Comparison of ENCODE assay signal across 8 cellular contexts in genomic region chr11:116217006-116217405, GRCh38.
DNase-seq lines count a peak whose midpoint lies in the region; ATAC-seq, FAIRE-seq and TF ChIP-seq lines count a peak whose summit lies in the region.

No MANE protein-coding gene starts in this region.

- in situ Hi-C loops in transverse colon (cut with MboI; ENCODE audit: low pct_ligation_motif_present in 1 of 4, low pct_unique_long_range_greater_than_20kb in 1 of 4, low sequenced_read_pairs in 3 of 4), result loop anchor here in 1 of 4 donors (25.0 kb wide), 2 partner anchors 470 to 880 kb away; no protein-coding TSS in a partner anchor

- TF ChIP-seq POLR2A in HCT116 (IDR thresholded peaks at IDR 0.05; ENCODE audit: borderline replicate concordance, extremely low read depth, insufficient read depth, insufficient read length) (no peak), transverse colon (IDR thresholded peaks at IDR 0.05) (no peak), H54 (IDR thresholded peaks at IDR 0.05; ENCODE audit: low read depth, low read length) (no peak)

- no peaks in the 10 kb centered on the region for H3K4me1 ChIP-seq in HCT116 (ENCODE audit: control insufficient read depth in 1 of 2, insufficient read depth in 2 of 2, low read length in 2 of 2)
- H3K4me1 ChIP-seq in left ventricle myocardium inferior, result peaks cover 5% of the 10 kb centered on the region
- no peaks in the 10 kb centered on the region for H3K4me1 ChIP-seq in transverse colon

- no peaks in the 10 kb centered on the region for H3K9me2 ChIP-seq in HCT116 (ENCODE audit: insufficient read depth)

- H3K27ac ChIP-seq in HCT116 (ENCODE audit: low read depth, low read length) (no peak overlapping the region), VCaP (no peak overlapping the region), left ventricle myocardium inferior (replicated peaks) (no peak overlapping the region), transverse colon (no peak overlapping the region)

- H3K27me3 ChIP-seq in HCT116 (ENCODE audit: insufficient read depth, low read length), result peaks cover 14% of the 10 kb centered on the region; the same call in 1 of the 2 replicates
- H3K27me3 ChIP-seq in left ventricle myocardium inferior (ENCODE audit: low read depth), result peaks cover 17% of the 10 kb centered on the region
- H3K27me3 ChIP-seq in transverse colon, result no peaks in the 10 kb centered on the region

- 55% methylated on average over 6 of the region's 6 CpGs; no CpG with 5 or more reads in 1 of the 2 donors for WGBS in transverse colon (ENCODE audit: low coverage in 1 of 2), 2 donors

- peak; percentile 89 for ATAC-seq in HCT116
- ATAC-seq in HG03571 (IDR thresholded peaks at IDR 0.05; ENCODE audit: unreplicated experiment), result no peak

- no peak overlapping the region for H3K9ac ChIP-seq in HCT116 (ENCODE audit: low read length)

- FAIRE-seq in D721Med (lab: Jason Lieb, UNC) (peak; percentile 67), H54 (lab: Jason Lieb, UNC) (no peak)

- RAD21 ChIA-PET in HCT116 (lab: Charles Lee; ENCODE audit: low non-redundant PET in 1 of 2, low total read pairs in 2 of 2, uncharacterized antibody in 2 of 2, unreplicated experiment in 2 of 2), result interaction anchor here in 1 of 2 experiments (0.8 kb wide), 1 partner anchor 309 kb away, joined by 3 read pairs; no protein-coding TSS in a partner anchor

- TF ChIP-seq CTCF in D721Med (IDR thresholded peaks at IDR 0.05; ENCODE audit: insufficient read depth, missing control alignments) (peak; percentile 88), HCT116 (IDR thresholded peaks at IDR 0.05 in 2 of 3, conservative IDR thresholded peaks at IDR 0.05 in 1 of 3; ENCODE audit: borderline replicate concordance in 1 of 3, insufficient read depth in 1 of 3, low read depth in 2 of 3, low read length in 2 of 3) (peak; percentile 61 to 91 (median 87)), VCaP (conservative IDR thresholded peaks at IDR 0.05) (peak; percentile 96), left ventricle myocardium inferior (IDR thresholded peaks at IDR 0.05; ENCODE audit: borderline replicate concordance) (peak; percentile 86), transverse colon (IDR thresholded peaks at IDR 0.05) (peak; percentile 39 to 70 (median 45))

- H3K9me3 ChIP-seq in HCT116 (ENCODE audit: control insufficient read depth in 1 of 2, insufficient read depth in 1 of 2, low read depth in 1 of 2, low read length in 2 of 2) (no peaks in the 10 kb centered on the region), left ventricle myocardium inferior (replicated peaks) (no peaks in the 10 kb centered on the region), transverse colon (no peaks in the 10 kb centered on the region)

- DNase-seq in D721Med (ENCODE audit: insufficient read length, low spot score) (no peak), HCT116 (ENCODE audit: low read depth, low spot score) (peak; percentile 27), left ventricle myocardium inferior (peak; percentile 47), transverse colon (peak; percentile 34), H54 (ENCODE audit: insufficient read length, low spot score) (no peak), HCEC 1CT (no peak)

- POLR2A ChIA-PET in HCT116 (lab: Charles Lee), result no interaction called here

- H3K4me3 ChIP-seq in HCT116 (replicated peaks in 1 of 2; ENCODE audit: low read depth in 1 of 2, low read length in 2 of 2), result no peak overlapping the region
- no peak overlapping the region for H3K4me3 ChIP-seq in left ventricle myocardium inferior
- no peak overlapping the region for H3K4me3 ChIP-seq in transverse colon

- H3K36me3 ChIP-seq in HCT116 (ENCODE audit: control insufficient read depth in 1 of 2, insufficient read depth in 2 of 2, low read length in 2 of 2) (no peaks in the 10 kb centered on the region), left ventricle myocardium inferior (no peaks in the 10 kb centered on the region), transverse colon (no peaks in the 10 kb centered on the region)

- H4K20me1 ChIP-seq in HCT116 (ENCODE audit: insufficient read depth), result no peaks in the 10 kb centered on the region

- no peak overlapping the region for H3K4me2 ChIP-seq in HCT116 (ENCODE audit: low read length)

- H2AFZ ChIP-seq in HCT116 (ENCODE audit: low read depth, low read length, poor library complexity, severe bottlenecking), result no peak overlapping the region

- intact Hi-C loops in HCT116 (cut with micrococcal nuclease) (loop anchor here (1.0 to 10.0 kb wide), 4 partner anchors 59 to 474 kb away; no protein-coding TSS in a partner anchor), left ventricle myocardium inferior (cut with micrococcal nuclease) (no loop called here), transverse colon (cut with DNase I; ENCODE audit: low total_unique reads) (loop anchor here (5.0 kb wide), 1 partner anchor 60 kb away; no protein-coding TSS in a partner anchor)

- TF ChIP-seq EP300 in transverse colon (IDR thresholded peaks at IDR 0.05; ENCODE audit: low read depth), result no peak

- BruUV-seq in HCT116 (replicated peaks; lab: Mats Ljungman, UMichigan), result no TSS peak

- CTCF ChIA-PET in HCT116 (lab: Charles Lee), result interaction anchor here (0.7 to 2.2 kb wide), 9 partner anchors 9 to 474 kb away, joined by 3 to 8 read pairs (median 4); no protein-coding TSS in a partner anchor

- H3K79me2 ChIP-seq in HCT116 (ENCODE audit: insufficient read depth, low read length), result no peaks in the 10 kb centered on the region

- peak; percentile 52 for TF ChIP-seq RAD21 in HCT116 (IDR thresholded peaks at IDR 0.05; ENCODE audit: low read depth)

TF ChIP-seq in HCT116, 20 proteins besides CTCF, POLR2A, EP300 and RAD21:
- no peak for TF ChIP-seq EZH2 (IDR thresholded peaks at IDR 0.05)
- TF ChIP-seq ATF3 (IDR thresholded peaks at IDR 0.05), result no peak
- no peak for TF ChIP-seq POLR2AphosphoS5 (IDR thresholded peaks at IDR 0.05; ENCODE audit: low read depth, low read length)
- no peak for TF ChIP-seq TCF7L2 (IDR thresholded peaks at IDR 0.05; ENCODE audit: borderline replicate concordance, extremely low read depth, insufficient read depth, insufficient read length)
- no peak for TF ChIP-seq ZBTB33 (IDR thresholded peaks at IDR 0.05; ENCODE audit: extremely low read depth, insufficient replicate concordance, low read length)
- no peak for TF ChIP-seq ZNF274 (IDR thresholded peaks at IDR 0.05; ENCODE audit: low read depth, low read length)
- no peak for TF ChIP-seq JUND (IDR thresholded peaks at IDR 0.05)
- TF ChIP-seq CEBPB (IDR thresholded peaks at IDR 0.05; ENCODE audit: low read depth), result no peak
- no peak for TF ChIP-seq MAX (IDR thresholded peaks at IDR 0.05)
- no peak for TF ChIP-seq REST (IDR thresholded peaks at IDR 0.05; ENCODE audit: low read depth)
- TF ChIP-seq CBX3 (IDR thresholded peaks at IDR 0.05; ENCODE audit: low read depth), result no peak
- TF ChIP-seq SRF (IDR thresholded peaks at IDR 0.05; ENCODE audit: low read depth), result no peak
- no peak for TF ChIP-seq SP1 (IDR thresholded peaks at IDR 0.05; ENCODE audit: low read depth)
- no peak for TF ChIP-seq EZH2phosphoT487 (IDR thresholded peaks at IDR 0.05; ENCODE audit: borderline replicate concordance)
- no peak for TF ChIP-seq SIN3A (IDR thresholded peaks at IDR 0.05; ENCODE audit: low read depth)

Comparison
In these comparisons a context has a peak if more than half of its experiments do, and no peak if none do; other contexts are left out.
1. DNase-seq: peak in HCT116 (single experiment), left ventricle myocardium inferior (single experiment) and transverse colon (single experiment); none in D721Med (single experiment), H54 (single experiment) and HCEC 1CT (single experiment).
2. CTCF ChIP-seq: peak in every context shown above with its lines; median percentile 96 in VCaP; 88 in D721Med; 87 in HCT116; 86 in left ventricle myocardium inferior; 45 in transverse colon.